Comparison of ENCODE assay signal across 8 cellular contexts in the genomic region with DNA sequence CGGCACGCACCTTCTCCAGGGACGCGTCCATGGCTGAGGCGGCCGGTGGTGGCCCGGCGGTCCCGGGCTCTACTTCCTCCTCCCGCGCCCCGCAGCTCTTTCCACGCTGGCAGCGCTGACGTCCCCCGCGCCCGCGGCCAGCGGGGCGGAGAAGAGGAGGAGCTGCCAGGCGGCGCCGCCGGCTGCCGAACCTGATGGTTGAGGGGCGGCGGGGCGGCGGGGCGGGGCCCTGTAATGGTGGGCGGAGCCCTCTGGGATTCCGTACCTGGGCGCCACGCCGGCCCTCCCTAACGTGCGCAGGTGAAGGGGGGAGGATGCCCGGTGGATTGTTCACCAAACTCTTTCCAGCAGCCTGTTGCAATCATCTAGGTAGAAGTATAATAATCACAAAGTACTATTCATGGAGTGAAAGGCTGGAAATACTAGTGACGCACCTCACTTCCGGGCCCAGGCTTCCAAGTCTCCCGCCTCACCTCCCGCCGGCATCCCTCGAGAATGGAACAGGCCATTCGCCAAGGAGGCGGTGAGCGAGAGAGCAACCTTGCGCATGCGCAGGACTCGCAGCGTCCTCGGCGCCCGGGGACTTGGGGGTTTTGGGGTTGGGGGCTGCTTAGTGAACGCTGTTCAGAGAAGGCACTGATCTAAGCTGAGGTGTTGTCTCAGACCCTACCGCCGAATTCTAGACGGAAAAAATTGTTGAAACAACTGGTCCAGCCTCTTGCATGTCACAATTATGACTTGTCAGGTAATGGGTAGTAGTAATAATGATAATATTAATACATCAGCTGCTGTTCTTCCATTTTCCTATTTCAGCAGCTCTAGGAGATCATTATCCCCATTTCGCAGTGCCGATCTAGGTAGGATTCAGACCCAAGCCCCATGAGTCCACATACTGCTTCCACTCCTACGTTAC. TPM values are rescaled to one million over a fixed set of nuclear protein-coding genes. Genes with fewer than 3 reads are reported as not detected.
DNase-seq lines count a peak whose midpoint lies in the region; ATAC-seq and TF ChIP-seq lines count a peak whose summit lies in the region.
"Not testable (repeated sequence)": the region's sequence is repeated elsewhere in the genome, so short reads cannot be mapped to it uniquely, and the experiment has no call there.

No MANE protein-coding gene starts in this region.

- not testable (repeated sequence) for TF ChIP-seq CTCF in GM12864 (IDR thresholded peaks at IDR 0.05; ENCODE audit: low read depth, low read length, missing control alignments); suprapubic skin (IDR thresholded peaks at IDR 0.05)

- not testable (repeated sequence) for TF ChIP-seq EP300 in suprapubic skin (IDR thresholded peaks at IDR 0.05)

- peak; percentile 93 for ATAC-seq in HG02642 (IDR thresholded peaks at IDR 0.05; ENCODE audit: poor library complexity, unreplicated experiment)

- TF ChIP-seq POLR2A in suprapubic skin (IDR thresholded peaks at IDR 0.05): peak in 1 of 2 donors; percentile 67

- H3K4me3 ChIP-seq in GM12864 (ENCODE audit: low read depth, low read length) (peak overlapping the region; percentile 61), SK-N-MC (peak overlapping the region; percentile 71), suprapubic skin (peak overlapping the region; percentile 90)

- H3K9ac ChIP-seq in SK-N-MC (ENCODE audit: insufficient read length): not testable (repeated sequence)

- not testable (repeated sequence) for H3K36me3 ChIP-seq in SK-N-MC (ENCODE audit: insufficient read depth, low read length); suprapubic skin

- under 1% methylated on average over 19 of the region's 62 CpGs for WGBS in suprapubic skin

- H3K4me1 ChIP-seq in suprapubic skin: peaks cover 19% of the 10 kb centered on the region

- DNase-seq in GM12864 (ENCODE audit: low read depth); SK-N-MC (ENCODE audit: low read depth, low spot score): not testable (repeated sequence)
- peak; percentile 73 for DNase-seq in NCI-H1092 (lab: John Stamatoyannopoulos, UW)
- peak; percentile 95 for DNase-seq in activated naive CD4-positive, alpha-beta T cell treated with anti-CD3 and anti-CD28 coated beads, Interleukin-2, amount 50 U/mL, for 16 hours
- peak; percentile 73 for DNase-seq in globus pallidus (ENCODE audit: low spot score)
- DNase-seq in occipital lobe (lab: John Stamatoyannopoulos, UW): peak; percentile 75
- DNase-seq in suprapubic skin (ENCODE audit: low spot score in 2 of 2): peak; percentile 91 to 92

- not testable (repeated sequence) for H3K9me3 ChIP-seq in SK-N-MC (ENCODE audit: low read depth, low read length); suprapubic skin

- not testable (repeated sequence) for H3K27ac ChIP-seq in SK-N-MC
- H3K27ac ChIP-seq in suprapubic skin: peak overlapping the region; percentile 92

- H3K27me3 ChIP-seq in suprapubic skin: not testable (repeated sequence)

RNA-seq across cellular contexts. Expression of a gene that starts 48.1 kb away (rescaled TPM):
- total RNA-seq in occipital lobe (8.7 TPM), suprapubic skin (10 to 100 TPM; 16.7 to 38.8 (median 33.6) TPM)
